9 cellular contexts compared by ENCODE assay signal in genomic region chr16:28749997-28750465, GRCh38. TPM values are rescaled to one million over a fixed set of nuclear protein-coding genes. Genes with fewer than 3 reads are reported as not detected.
DNase-seq lines count a peak whose midpoint lies in the region; ATAC-seq and TF ChIP-seq lines count a peak whose summit lies in the region.
"Not testable (repeated sequence)": the region's sequence is repeated elsewhere in the genome, so short reads cannot be mapped to it uniquely, and the experiment has no call there.
"Had no signal": no experiment of that assay in that cellular context is flagged by ENCODE, and none has a peak within 500 bp of the region (broad histone marks: within the 10 kb centered on the region; RNA-seq: fewer than 3 reads in every experiment).

No MANE protein-coding gene starts in this region.

- not testable (repeated sequence) for H3K4me1 ChIP-seq in BLaER1

- not testable (repeated sequence) for H3K9ac ChIP-seq in BLaER1

- not testable (repeated sequence) for H3K4me1 Mint-ChIP-seq in activated CD8-positive, alpha-beta T cell treated with anti-CD3 and anti-CD28 coated beads for 36 hours (ENCODE audit: low read depth); memory B cell

- H4K20me1 ChIP-seq in BLaER1, result not testable (repeated sequence)

- POLR2A ChIA-PET in activated CD8-positive, alpha-beta T cell treated with anti-CD3 and anti-CD28 coated beads for 36 hours (lab: Charles Lee), result not testable (repeated sequence)

- H3K36me3 Mint-ChIP-seq in activated CD8-positive, alpha-beta T cell treated with anti-CD3 and anti-CD28 coated beads for 36 hours (ENCODE audit: low read depth); memory B cell: not testable (repeated sequence)

- H3K4me3 ChIP-seq in BLaER1, result not testable (repeated sequence)

- not testable (repeated sequence) for H3K27me3 Mint-ChIP-seq in activated CD8-positive, alpha-beta T cell treated with anti-CD3 and anti-CD28 coated beads for 36 hours; memory B cell

- DNase-seq in activated CD8-positive, alpha-beta T cell treated with anti-CD3 and anti-CD28 coated beads for 36 hours, result peak; percentile 42
- DNase-seq in central memory CD4-positive, alpha-beta T cell, result peak; percentile 56
- DNase-seq in memory B cell (ENCODE audit: low spot score in 2 of 2), result peak; percentile 32 to 57
- peak; percentile 39 to 40 for DNase-seq in stimulated activated CD4-positive, alpha-beta T cell treated with anti-CD3 and anti-CD28 coated beads, Interleukin-4, amount 100 ng/mL, for 4 hours

- H3K9me3 Mint-ChIP-seq in activated CD8-positive, alpha-beta T cell treated with anti-CD3 and anti-CD28 coated beads for 36 hours; memory B cell: not testable (repeated sequence)

- H3K4me2 ChIP-seq in BLaER1, result peak overlapping the region; percentile 42; the same call in 1 of the 2 replicates

- peak; percentile 97 for ATAC-seq in GM19397 (IDR thresholded peaks at IDR 0.05; ENCODE audit: unreplicated experiment)
- ATAC-seq in HG02852 (IDR thresholded peaks at IDR 0.05; ENCODE audit: unreplicated experiment), result peak; percentile 91
- peak; percentile 99 for ATAC-seq in activated CD8-positive, alpha-beta T cell treated with anti-CD3 and anti-CD28 coated beads for 36 hours
- ATAC-seq in memory B cell (ENCODE audit: low read depth), result peak; percentile 93

- H3K9me3 ChIP-seq in BLaER1; KOPT-K1 (ENCODE audit: insufficient read depth, low read length, poor library complexity, severe bottlenecking): not testable (repeated sequence)

- TF ChIP-seq CTCF in activated CD8-positive, alpha-beta T cell treated with anti-CD3 and anti-CD28 coated beads for 36 hours (IDR thresholded peaks at IDR 0.05), result not testable (repeated sequence)

- H3K4me3 Mint-ChIP-seq in activated CD8-positive, alpha-beta T cell treated with anti-CD3 and anti-CD28 coated beads for 36 hours, result peak overlapping the region; percentile 43
- H3K4me3 Mint-ChIP-seq in memory B cell, result peak overlapping the region; percentile 65

- H3K27me3 ChIP-seq in BLaER1, result not testable (repeated sequence)

- not testable (repeated sequence) for H3K36me3 ChIP-seq in BLaER1; KOPT-K1 (ENCODE audit: insufficient read depth, low read length)

- intact Hi-C loops in activated CD8-positive, alpha-beta T cell treated with anti-CD3 and anti-CD28 coated beads for 36 hours (cut with micrococcal nuclease), result not testable (repeated sequence)

- not testable (repeated sequence) for H3K27ac ChIP-seq in BLaER1
- peak overlapping the region; percentile 34 for H3K27ac ChIP-seq in KOPT-K1 (ENCODE audit: low read depth, low read length, poor library complexity, severe bottlenecking)

- CTCF ChIA-PET in activated CD8-positive, alpha-beta T cell treated with anti-CD3 and anti-CD28 coated beads for 36 hours (lab: Charles Lee), result not testable (repeated sequence)

- H3K27ac Mint-ChIP-seq in activated CD8-positive, alpha-beta T cell treated with anti-CD3 and anti-CD28 coated beads for 36 hours; memory B cell: not testable (repeated sequence)

RNA-seq across cellular contexts. Expression of gene NPIPB9, which starts 1.6 kb away (rescaled TPM):
- 1 to 10 TPM; 3.8 TPM for total RNA-seq in activated CD8-positive, alpha-beta T cell treated with anti-CD3 and anti-CD28 coated beads for 36 hours
- total RNA-seq: Daoy had no signal

RNA-seq across cellular contexts. Expression of gene EIF3C, which starts 38.8 kb away (rescaled TPM):
- total RNA-seq in activated CD8-positive, alpha-beta T cell treated with anti-CD3 and anti-CD28 coated beads for 36 hours, result 100 to 1,000 TPM; 837 to 851 TPM
